ENCODE assay signal across 1 cellular context in the genomic region with DNA sequence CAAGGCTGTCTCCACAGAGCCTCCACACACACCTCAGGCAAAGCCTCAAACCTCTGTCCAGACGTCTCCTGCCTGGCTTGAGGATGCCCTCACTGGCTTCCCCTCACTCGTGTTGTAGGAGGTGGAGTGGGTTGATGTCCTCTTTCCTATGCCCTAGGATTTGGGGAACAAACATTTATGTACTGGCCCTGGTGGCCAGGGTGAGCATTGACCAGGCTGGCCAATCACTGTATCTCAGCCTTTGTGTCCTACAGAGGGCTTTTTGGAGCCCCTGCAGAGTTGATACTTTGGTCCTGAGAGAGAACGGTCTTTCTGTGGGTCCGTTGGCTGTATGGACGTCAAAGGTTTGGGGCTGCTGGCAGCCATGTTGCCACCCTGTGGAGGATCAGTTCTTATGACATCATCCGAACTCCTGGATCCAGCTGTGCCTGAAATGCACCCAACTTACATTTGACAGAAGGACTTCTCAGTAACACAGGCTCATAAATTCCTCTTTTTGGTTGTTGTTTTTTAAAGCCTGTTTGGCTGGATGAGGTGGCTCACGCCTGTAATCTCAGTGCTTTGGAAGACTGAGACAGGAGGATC.
TF ChIP-seq lines count a peak whose summit lies in the region.

No MANE protein-coding gene starts in this region.

TF ChIP-seq in K562, 482 proteins besides CTCF, POLR2A, EP300 and RAD21 (continues in another document):
- TF ChIP-seq, protein P1, sequence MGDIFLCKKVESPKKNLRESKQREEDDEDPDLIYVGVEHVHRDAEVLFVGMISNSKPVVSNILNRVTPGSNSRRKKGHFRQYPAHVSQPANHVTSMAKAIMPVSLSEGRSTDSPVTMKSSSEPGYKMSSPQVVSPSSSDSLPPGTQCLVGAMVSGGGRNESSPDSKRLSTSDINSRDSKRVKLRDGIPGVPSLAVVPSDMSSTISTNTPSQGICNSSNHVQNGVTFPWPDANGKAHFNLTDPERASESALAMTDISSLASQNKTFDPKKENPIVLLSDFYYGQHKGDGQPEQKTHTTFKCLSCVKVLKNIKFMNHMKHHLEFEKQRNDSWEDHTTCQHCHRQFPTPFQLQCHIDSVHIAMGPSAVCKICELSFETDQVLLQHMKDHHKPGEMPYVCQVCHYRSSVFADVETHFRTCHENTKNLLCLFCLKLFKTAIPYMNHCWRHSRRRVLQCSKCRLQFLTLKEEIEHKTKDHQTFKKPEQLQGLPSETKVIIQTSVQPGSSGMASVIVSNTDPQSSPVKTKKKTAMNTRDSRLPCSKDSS (IDR thresholded peaks at IDR 0.05; ENCODE audit: low read depth, partially characterized antibody): no peak
- TF ChIP-seq NELFE (IDR thresholded peaks at IDR 0.05; ENCODE audit: insufficient read depth, insufficient read length): no peak
- TF ChIP-seq ZNF274 (IDR thresholded peaks at IDR 0.05; ENCODE audit: borderline replicate concordance, low read depth, low read length): no peak
- no peak for TF ChIP-seq SMARCE1 (IDR thresholded peaks at IDR 0.05)
- TF ChIP-seq PPARD (CRISPR knock-in tag; IDR thresholded peaks at IDR 0.05): no peak
- TF ChIP-seq, protein P2, sequence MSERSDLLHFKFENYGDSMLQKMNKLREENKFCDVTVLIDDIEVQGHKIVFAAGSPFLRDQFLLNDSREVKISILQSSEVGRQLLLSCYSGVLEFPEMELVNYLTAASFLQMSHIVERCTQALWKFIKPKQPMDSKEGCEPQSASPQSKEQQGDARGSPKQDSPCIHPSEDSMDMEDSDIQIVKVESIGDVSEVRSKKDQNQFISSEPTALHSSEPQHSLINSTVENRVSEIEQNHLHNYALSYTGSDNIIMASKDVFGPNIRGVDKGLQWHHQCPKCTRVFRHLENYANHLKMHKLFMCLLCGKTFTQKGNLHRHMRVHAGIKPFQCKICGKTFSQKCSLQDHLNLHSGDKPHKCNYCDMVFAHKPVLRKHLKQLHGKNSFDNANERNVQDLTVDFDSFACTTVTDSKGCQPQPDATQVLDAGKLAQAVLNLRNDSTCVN (CRISPR knock-in tag; IDR thresholded peaks at IDR 0.05): no peak
- TF ChIP-seq ZNF263 (CRISPR knock-in tag; IDR thresholded peaks at IDR 0.05; ENCODE audit: borderline replicate concordance): no peak
- TF ChIP-seq SAP30 (IDR thresholded peaks at IDR 0.05; ENCODE audit: borderline replicate concordance, insufficient read depth, low read depth, low read length, poor library complexity, severe bottlenecking): no peak
- TF ChIP-seq, protein P3, sequence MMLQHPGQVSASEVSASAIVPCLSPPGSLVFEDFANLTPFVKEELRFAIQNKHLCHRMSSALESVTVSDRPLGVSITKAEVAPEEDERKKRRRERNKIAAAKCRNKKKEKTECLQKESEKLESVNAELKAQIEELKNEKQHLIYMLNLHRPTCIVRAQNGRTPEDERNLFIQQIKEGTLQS (IDR thresholded peaks at IDR 0.05): peak; percentile 73
- TF ChIP-seq, protein P3 (CRISPR knock-in tag; conservative IDR thresholded peaks at IDR 0.05): no peak
- TF ChIP-seq, protein P4, sequence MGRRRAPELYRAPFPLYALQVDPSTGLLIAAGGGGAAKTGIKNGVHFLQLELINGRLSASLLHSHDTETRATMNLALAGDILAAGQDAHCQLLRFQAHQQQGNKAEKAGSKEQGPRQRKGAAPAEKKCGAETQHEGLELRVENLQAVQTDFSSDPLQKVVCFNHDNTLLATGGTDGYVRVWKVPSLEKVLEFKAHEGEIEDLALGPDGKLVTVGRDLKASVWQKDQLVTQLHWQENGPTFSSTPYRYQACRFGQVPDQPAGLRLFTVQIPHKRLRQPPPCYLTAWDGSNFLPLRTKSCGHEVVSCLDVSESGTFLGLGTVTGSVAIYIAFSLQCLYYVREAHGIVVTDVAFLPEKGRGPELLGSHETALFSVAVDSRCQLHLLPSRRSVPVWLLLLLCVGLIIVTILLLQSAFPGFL (CRISPR knock-in tag; IDR thresholded peaks at IDR 0.05): no peak
- no peak for TF ChIP-seq GTF2E2 (tag; IDR thresholded peaks at IDR 0.05)
- TF ChIP-seq, protein P5, sequence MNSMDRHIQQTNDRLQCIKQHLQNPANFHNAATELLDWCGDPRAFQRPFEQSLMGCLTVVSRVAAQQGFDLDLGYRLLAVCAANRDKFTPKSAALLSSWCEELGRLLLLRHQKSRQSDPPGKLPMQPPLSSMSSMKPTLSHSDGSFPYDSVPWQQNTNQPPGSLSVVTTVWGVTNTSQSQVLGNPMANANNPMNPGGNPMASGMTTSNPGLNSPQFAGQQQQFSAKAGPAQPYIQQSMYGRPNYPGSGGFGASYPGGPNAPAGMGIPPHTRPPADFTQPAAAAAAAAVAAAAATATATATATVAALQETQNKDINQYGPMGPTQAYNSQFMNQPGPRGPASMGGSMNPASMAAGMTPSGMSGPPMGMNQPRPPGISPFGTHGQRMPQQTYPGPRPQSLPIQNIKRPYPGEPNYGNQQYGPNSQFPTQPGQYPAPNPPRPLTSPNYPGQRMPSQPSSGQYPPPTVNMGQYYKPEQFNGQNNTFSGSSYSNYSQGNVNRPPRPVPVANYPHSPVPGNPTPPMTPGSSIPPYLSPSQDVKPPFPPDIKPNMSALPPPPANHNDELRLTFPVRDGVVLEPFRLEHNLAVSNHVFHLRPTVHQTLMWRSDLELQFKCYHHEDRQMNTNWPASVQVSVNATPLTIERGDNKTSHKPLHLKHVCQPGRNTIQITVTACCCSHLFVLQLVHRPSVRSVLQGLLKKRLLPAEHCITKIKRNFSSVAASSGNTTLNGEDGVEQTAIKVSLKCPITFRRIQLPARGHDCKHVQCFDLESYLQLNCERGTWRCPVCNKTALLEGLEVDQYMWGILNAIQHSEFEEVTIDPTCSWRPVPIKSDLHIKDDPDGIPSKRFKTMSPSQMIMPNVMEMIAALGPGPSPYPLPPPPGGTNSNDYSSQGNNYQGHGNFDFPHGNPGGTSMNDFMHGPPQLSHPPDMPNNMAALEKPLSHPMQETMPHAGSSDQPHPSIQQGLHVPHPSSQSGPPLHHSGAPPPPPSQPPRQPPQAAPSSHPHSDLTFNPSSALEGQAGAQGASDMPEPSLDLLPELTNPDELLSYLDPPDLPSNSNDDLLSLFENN (IDR thresholded peaks at IDR 0.05; ENCODE audit: low read depth in 2 of 2, low read length in 2 of 2): no peak
- 0 out of 2 replicates have a peak, but pooled peaks have one; percentile 6 for TF ChIP-seq ZNF121 (CRISPR knock-in tag; conservative IDR thresholded peaks at IDR 0.05)
- TF ChIP-seq U2AF2 (optimal IDR thresholded peaks at IDR 0.05; ENCODE audit: low read depth, low read length): no peak
- TF ChIP-seq CBFA2T2 (conservative IDR thresholded peaks at IDR 0.05): no peak
- TF ChIP-seq, protein P6, sequence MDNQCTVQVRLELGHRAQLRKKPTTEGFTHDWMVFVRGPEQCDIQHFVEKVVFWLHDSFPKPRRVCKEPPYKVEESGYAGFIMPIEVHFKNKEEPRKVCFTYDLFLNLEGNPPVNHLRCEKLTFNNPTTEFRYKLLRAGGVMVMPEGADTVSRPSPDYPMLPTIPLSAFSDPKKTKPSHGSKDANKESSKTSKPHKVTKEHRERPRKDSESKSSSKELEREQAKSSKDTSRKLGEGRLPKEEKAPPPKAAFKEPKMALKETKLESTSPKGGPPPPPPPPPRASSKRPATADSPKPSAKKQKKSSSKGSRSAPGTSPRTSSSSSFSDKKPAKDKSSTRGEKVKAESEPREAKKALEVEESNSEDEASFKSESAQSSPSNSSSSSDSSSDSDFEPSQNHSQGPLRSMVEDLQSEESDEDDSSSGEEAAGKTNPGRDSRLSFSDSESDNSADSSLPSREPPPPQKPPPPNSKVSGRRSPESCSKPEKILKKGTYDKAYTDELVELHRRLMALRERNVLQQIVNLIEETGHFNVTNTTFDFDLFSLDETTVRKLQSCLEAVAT (IDR thresholded peaks at IDR 0.05): no peak
- TF ChIP-seq, protein P7, sequence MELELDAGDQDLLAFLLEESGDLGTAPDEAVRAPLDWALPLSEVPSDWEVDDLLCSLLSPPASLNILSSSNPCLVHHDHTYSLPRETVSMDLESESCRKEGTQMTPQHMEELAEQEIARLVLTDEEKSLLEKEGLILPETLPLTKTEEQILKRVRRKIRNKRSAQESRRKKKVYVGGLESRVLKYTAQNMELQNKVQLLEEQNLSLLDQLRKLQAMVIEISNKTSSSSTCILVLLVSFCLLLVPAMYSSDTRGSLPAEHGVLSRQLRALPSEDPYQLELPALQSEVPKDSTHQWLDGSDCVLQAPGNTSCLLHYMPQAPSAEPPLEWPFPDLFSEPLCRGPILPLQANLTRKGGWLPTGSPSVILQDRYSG (tag; conservative IDR thresholded peaks at IDR 0.05; ENCODE audit: low read depth): no peak
- TF ChIP-seq, protein P8, sequence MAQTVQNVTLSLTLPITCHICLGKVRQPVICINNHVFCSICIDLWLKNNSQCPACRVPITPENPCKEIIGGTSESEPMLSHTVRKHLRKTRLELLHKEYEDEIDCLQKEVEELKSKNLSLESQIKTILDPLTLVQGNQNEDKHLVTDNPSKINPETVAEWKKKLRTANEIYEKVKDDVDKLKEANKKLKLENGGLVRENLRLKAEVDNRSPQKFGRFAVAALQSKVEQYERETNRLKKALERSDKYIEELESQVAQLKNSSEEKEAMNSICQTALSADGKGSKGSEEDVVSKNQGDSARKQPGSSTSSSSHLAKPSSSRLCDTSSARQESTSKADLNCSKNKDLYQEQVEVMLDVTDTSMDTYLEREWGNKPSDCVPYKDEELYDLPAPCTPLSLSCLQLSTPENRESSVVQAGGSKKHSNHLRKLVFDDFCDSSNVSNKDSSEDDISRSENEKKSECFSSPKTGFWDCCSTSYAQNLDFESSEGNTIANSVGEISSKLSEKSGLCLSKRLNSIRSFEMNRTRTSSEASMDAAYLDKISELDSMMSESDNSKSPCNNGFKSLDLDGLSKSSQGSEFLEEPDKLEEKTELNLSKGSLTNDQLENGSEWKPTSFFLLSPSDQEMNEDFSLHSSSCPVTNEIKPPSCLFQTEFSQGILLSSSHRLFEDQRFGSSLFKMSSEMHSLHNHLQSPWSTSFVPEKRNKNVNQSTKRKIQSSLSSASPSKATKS (CRISPR knock-in tag; IDR thresholded peaks at IDR 0.05): no peak
- TF ChIP-seq HMGN3 (IDR thresholded peaks at IDR 0.05; ENCODE audit: borderline replicate concordance, extremely low read depth, insufficient read length, low read depth, low read length): no peak
- no peak for TF ChIP-seq HEY1 (CRISPR knock-in tag; IDR thresholded peaks at IDR 0.05; ENCODE audit: borderline replicate concordance)
- no peak for TF ChIP-seq PHB2 (IDR thresholded peaks at IDR 0.05; ENCODE audit: low read depth)
- TF ChIP-seq SNRNP70 (optimal IDR thresholded peaks at IDR 0.05; ENCODE audit: low read depth, low read length): no peak
- TF ChIP-seq CREM (IDR thresholded peaks at IDR 0.05; ENCODE audit: low read depth): peak; percentile 48; the same call in 1 of the 2 replicates
- no peak for TF ChIP-seq E2F3 (CRISPR knock-in tag; IDR thresholded peaks at IDR 0.05)
- no peak for TF ChIP-seq ZNF695 (CRISPR knock-in tag; IDR thresholded peaks at IDR 0.05)
- TF ChIP-seq, protein P9, sequence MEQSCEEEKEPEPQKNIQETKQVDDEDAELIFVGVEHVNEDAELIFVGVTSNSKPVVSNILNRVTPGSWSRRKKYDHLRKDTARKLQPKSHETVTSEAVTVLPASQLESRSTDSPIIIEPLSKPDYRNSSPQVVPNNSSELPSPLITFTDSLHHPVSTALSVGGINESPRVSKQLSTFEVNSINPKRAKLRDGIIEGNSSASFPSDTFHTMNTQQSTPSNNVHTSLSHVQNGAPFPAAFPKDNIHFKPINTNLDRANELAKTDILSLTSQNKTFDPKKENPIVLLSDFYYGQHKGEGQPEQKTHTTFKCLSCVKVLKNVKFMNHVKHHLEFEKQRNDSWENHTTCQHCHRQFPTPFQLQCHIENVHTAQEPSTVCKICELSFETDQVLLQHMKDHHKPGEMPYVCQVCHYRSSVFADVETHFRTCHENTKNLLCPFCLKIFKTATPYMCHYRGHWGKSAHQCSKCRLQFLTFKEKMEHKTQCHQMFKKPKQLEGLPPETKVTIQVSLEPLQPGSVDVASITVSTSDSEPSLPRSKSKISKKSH (CRISPR knock-in tag; IDR thresholded peaks at IDR 0.05): no peak
- TF ChIP-seq, protein P10, sequence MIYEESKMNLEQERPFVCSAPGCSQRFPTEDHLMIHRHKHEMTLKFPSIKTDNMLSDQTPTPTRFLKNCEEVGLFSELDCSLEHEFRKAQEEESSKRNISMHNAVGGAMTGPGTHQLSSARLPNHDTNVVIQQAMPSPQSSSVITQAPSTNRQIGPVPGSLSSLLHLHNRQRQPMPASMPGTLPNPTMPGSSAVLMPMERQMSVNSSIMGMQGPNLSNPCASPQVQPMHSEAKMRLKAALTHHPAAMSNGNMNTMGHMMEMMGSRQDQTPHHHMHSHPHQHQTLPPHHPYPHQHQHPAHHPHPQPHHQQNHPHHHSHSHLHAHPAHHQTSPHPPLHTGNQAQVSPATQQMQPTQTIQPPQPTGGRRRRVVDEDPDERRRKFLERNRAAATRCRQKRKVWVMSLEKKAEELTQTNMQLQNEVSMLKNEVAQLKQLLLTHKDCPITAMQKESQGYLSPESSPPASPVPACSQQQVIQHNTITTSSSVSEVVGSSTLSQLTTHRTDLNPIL (CRISPR knock-in tag; IDR thresholded peaks at IDR 0.05): no peak
- TF ChIP-seq, protein P11, sequence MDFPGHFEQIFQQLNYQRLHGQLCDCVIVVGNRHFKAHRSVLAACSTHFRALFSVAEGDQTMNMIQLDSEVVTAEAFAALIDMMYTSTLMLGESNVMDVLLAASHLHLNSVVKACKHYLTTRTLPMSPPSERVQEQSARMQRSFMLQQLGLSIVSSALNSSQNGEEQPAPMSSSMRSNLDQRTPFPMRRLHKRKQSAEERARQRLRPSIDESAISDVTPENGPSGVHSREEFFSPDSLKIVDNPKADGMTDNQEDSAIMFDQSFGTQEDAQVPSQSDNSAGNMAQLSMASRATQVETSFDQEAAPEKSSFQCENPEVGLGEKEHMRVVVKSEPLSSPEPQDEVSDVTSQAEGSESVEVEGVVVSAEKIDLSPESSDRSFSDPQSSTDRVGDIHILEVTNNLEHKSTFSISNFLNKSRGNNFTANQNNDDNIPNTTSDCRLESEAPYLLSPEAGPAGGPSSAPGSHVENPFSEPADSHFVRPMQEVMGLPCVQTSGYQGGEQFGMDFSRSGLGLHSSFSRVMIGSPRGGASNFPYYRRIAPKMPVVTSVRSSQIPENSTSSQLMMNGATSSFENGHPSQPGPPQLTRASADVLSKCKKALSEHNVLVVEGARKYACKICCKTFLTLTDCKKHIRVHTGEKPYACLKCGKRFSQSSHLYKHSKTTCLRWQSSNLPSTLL (IDR thresholded peaks at IDR 0.05): no peak
- no peak for TF ChIP-seq POLR3G (IDR thresholded peaks at IDR 0.05; ENCODE audit: extremely low read depth, insufficient read length, insufficient replicate concordance)
- TF ChIP-seq ATF7 (IDR thresholded peaks at IDR 0.05): peak; percentile 93
- no peak for TF ChIP-seq SMC3 (conservative IDR thresholded peaks at IDR 0.05; ENCODE audit: insufficient read depth, low read depth, low read length)
- TF ChIP-seq CSDE1 (IDR thresholded peaks at IDR 0.05): no peak
- TF ChIP-seq ZNF583 (CRISPR knock-in tag; IDR thresholded peaks at IDR 0.05): no peak
- no peak for TF ChIP-seq TOE1 (IDR thresholded peaks at IDR 0.05; ENCODE audit: borderline replicate concordance)
- TF ChIP-seq TOE1 (CRISPR knock-in tag; IDR thresholded peaks at IDR 0.05; ENCODE audit: borderline replicate concordance, low read depth): no peak
- no peak for TF ChIP-seq TCFL5 (CRISPR knock-in tag; conservative IDR thresholded peaks at IDR 0.05)
- no peak for TF ChIP-seq EWSR1 (IDR thresholded peaks at IDR 0.05; ENCODE audit: borderline replicate concordance, low read depth, partially characterized antibody)
- TF ChIP-seq RBM34 (IDR thresholded peaks at IDR 0.05; ENCODE audit: borderline replicate concordance, insufficient read depth, low read length): no peak
- TF ChIP-seq KDM5B (IDR thresholded peaks at IDR 0.05; ENCODE audit: insufficient replicate concordance, low read depth, low read length): no peak
- no peak for TF ChIP-seq ZNF282 (CRISPR knock-in tag; IDR thresholded peaks at IDR 0.05)
- no peak for TF ChIP-seq GTF2F1 (IDR thresholded peaks at IDR 0.05; ENCODE audit: low read depth, low read length)
